In genomic region chr10:4546500-4546899, GRCh38 we compare ENCODE assay signal across 14 cellular contexts.
DNase-seq lines count a peak whose midpoint lies in the region; ATAC-seq and TF ChIP-seq lines count a peak whose summit lies in the region.
"Had no signal": no experiment of that assay in that cellular context is flagged by ENCODE, and none has a peak within 500 bp of the region (broad histone marks: within the 10 kb centered on the region; RNA-seq: fewer than 3 reads in every experiment).

No MANE protein-coding gene starts in this region.

- H3K27ac ChIP-seq in mammary epithelial cell (ENCODE audit: insufficient read depth, low read depth, low read length) (peak overlapping the region; percentile 32), prostate gland (no peak overlapping the region)
- H3K27ac ChIP-seq: KMS-11, sigmoid colon, tibial nerve had no signal

- dilution Hi-C loops in mammary epithelial cell (cut with HindIII; ENCODE audit: low sequenced_read_pairs) = loop anchor here (10.0 kb wide), 2 partner anchors 108 to 218 kb away; no protein-coding TSS in a partner anchor

- peaks cover 13% of the 10 kb centered on the region for H3K4me1 ChIP-seq in mammary epithelial cell (ENCODE audit: insufficient read depth, low read length)
- no peaks in the 10 kb centered on the region for H3K4me1 ChIP-seq in prostate gland (replicated peaks)
- H3K4me1 ChIP-seq: tibial nerve had no signal

- H3K27me3 ChIP-seq in mammary epithelial cell (ENCODE audit: insufficient read depth, low read length) = no peaks in the 10 kb centered on the region
- no peaks in the 10 kb centered on the region for H3K27me3 ChIP-seq in prostate gland (replicated peaks; ENCODE audit: insufficient read depth)
- H3K27me3 ChIP-seq: sigmoid colon, tibial nerve had no signal

- no peak overlapping the region for H3K4me2 ChIP-seq in mammary epithelial cell (ENCODE audit: insufficient read depth, low read depth, low read length)
- H3K4me2 ChIP-seq: KMS-11 had no signal

- DNase-seq in mammary epithelial cell (peak; percentile 82), MCF 10A (ENCODE audit: unreplicated experiment) (no peak), myocyte (ENCODE audit: low read depth) (peak; percentile 60), prostate gland (ENCODE audit: low spot score) (no peak), NCI-H146 (lab: John Stamatoyannopoulos, UW) (no peak)
- no peak for DNase-seq in stimulated activated naive CD8-positive, alpha-beta T cell treated with anti-CD3 and anti-CD28 coated beads, Interleukin-15, amount 100 ng/mL, for 72 hours
- DNase-seq: NCI-H774, sigmoid colon, T-cell had no signal

- H3K36me3 Mint-ChIP-seq in MCF 10A (ENCODE audit: insufficient read depth, unreplicated experiment) = peaks cover under 1% of the 10 kb centered on the region
- no peaks in the 10 kb centered on the region for H3K36me3 Mint-ChIP-seq in activated T-helper 17 cell treated with anti-CD3 and anti-CD28 coated beads, Interleukin-2, amount 50 U/mL, for 72 hours (ENCODE audit: low read depth)
- H3K36me3 Mint-ChIP-seq: CD14-positive monocyte, T-cell had no signal

- no peak overlapping the region for H3K4me3 ChIP-seq in mammary epithelial cell (replicated peaks in 1 of 3; ENCODE audit: insufficient read depth in 1 of 3, low read depth in 2 of 3, low read length in 3 of 3)
- no peak overlapping the region for H3K4me3 ChIP-seq in prostate gland
- H3K4me3 ChIP-seq: sigmoid colon, tibial nerve had no signal

- peaks cover 15% of the 10 kb centered on the region for H3K4me1 Mint-ChIP-seq in MCF 10A (ENCODE audit: insufficient read depth, unreplicated experiment)
- H3K4me1 Mint-ChIP-seq in activated T-helper 17 cell treated with anti-CD3 and anti-CD28 coated beads, Interleukin-2, amount 50 U/mL, for 72 hours = peaks cover 7% of the 10 kb centered on the region
- H3K4me1 Mint-ChIP-seq in stimulated activated naive CD8-positive, alpha-beta T cell treated with anti-CD3 and anti-CD28 coated beads, Interleukin-15, amount 100 ng/mL, for 72 hours = no peaks in the 10 kb centered on the region

- no peaks in the 10 kb centered on the region for H3K79me2 ChIP-seq in mammary epithelial cell (ENCODE audit: insufficient read depth, low read length)

- H3K27me3 Mint-ChIP-seq in MCF 10A (ENCODE audit: insufficient read depth, unreplicated experiment) = no peaks in the 10 kb centered on the region
- H3K27me3 Mint-ChIP-seq in activated T-helper 17 cell treated with anti-CD3 and anti-CD28 coated beads, Interleukin-2, amount 50 U/mL, for 72 hours = peaks cover 5% of the 10 kb centered on the region
- H3K27me3 Mint-ChIP-seq in stimulated activated naive CD8-positive, alpha-beta T cell treated with anti-CD3 and anti-CD28 coated beads, Interleukin-15, amount 100 ng/mL, for 72 hours = peaks cover 27% of the 10 kb centered on the region

- in situ Hi-C loops in mammary epithelial cell (cut with MboI; ENCODE audit: low sequenced_read_pairs in 2 of 2) = no loop called here

- no peak overlapping the region for H3K27ac Mint-ChIP-seq in MCF 10A (ENCODE audit: low read depth, unreplicated experiment)
- peak overlapping the region; percentile 29 for H3K27ac Mint-ChIP-seq in activated T-helper 17 cell treated with anti-CD3 and anti-CD28 coated beads, Interleukin-2, amount 50 U/mL, for 72 hours
- H3K27ac Mint-ChIP-seq in stimulated activated naive CD8-positive, alpha-beta T cell treated with anti-CD3 and anti-CD28 coated beads, Interleukin-15, amount 100 ng/mL, for 72 hours = no peak overlapping the region
- H3K27ac Mint-ChIP-seq: CD14-positive monocyte, T-cell had no signal

- no peak for TF ChIP-seq POLR2A in prostate gland (IDR thresholded peaks at IDR 0.05)

- H3K4me3 Mint-ChIP-seq in MCF 10A (ENCODE audit: unreplicated experiment) = no peak overlapping the region
- H3K4me3 Mint-ChIP-seq in activated T-helper 17 cell treated with anti-CD3 and anti-CD28 coated beads, Interleukin-2, amount 50 U/mL, for 72 hours = peak overlapping the region; percentile 47
- H3K4me3 Mint-ChIP-seq in stimulated activated naive CD8-positive, alpha-beta T cell treated with anti-CD3 and anti-CD28 coated beads, Interleukin-15, amount 100 ng/mL, for 72 hours = no peak overlapping the region
- H3K4me3 Mint-ChIP-seq: CD14-positive monocyte, T-cell had no signal

- POLR2A ChIA-PET in MCF 10A (lab: Yijun Ruan, JAX) = no interaction called here

- H3K9ac ChIP-seq in mammary epithelial cell (ENCODE audit: insufficient read depth, low read length) = no peak overlapping the region
- H3K9ac ChIP-seq: KMS-11 had no signal

- BruUV-seq in mammary epithelial cell (replicated peaks; lab: Mats Ljungman, UMichigan) (no TSS peak), MCF 10A (replicated peaks; lab: Mats Ljungman, UMichigan) (no TSS peak)

- H3K9me3 Mint-ChIP-seq in MCF 10A (ENCODE audit: unreplicated experiment) = peaks cover 7% of the 10 kb centered on the region
- H3K9me3 Mint-ChIP-seq in activated T-helper 17 cell treated with anti-CD3 and anti-CD28 coated beads, Interleukin-2, amount 50 U/mL, for 72 hours = peaks cover 6% of the 10 kb centered on the region
- peaks cover 0 to 1% of the 10 kb centered on the region in 2 donors for H3K9me3 Mint-ChIP-seq in stimulated activated naive CD8-positive, alpha-beta T cell treated with anti-CD3 and anti-CD28 coated beads, Interleukin-15, amount 100 ng/mL, for 72 hours
- H3K9me3 Mint-ChIP-seq: T-cell had no signal

- intact Hi-C loops in mammary epithelial cell (cut with micrococcal nuclease) = no loop called here
- intact Hi-C loops in MCF 10A (cut with micrococcal nuclease) = no loop called here
- intact Hi-C loops in prostate gland (cut with DNase I) = no loop called here

- H3K36me3 ChIP-seq in mammary epithelial cell (ENCODE audit: insufficient read depth, low read length) (no peaks in the 10 kb centered on the region), prostate gland (no peaks in the 10 kb centered on the region)
- H3K36me3 ChIP-seq: sigmoid colon, tibial nerve had no signal

- 54% methylated on average over 7 of the region's 7 CpGs for WGBS in mammary epithelial cell (ENCODE audit: low coverage, missing lambda C conversion rate)
- 78% methylated on average over 7 of the region's 7 CpGs for WGBS in prostate gland

- H3K9me3 ChIP-seq in mammary epithelial cell (replicated peaks; ENCODE audit: insufficient read depth, low read length) (no peaks in the 10 kb centered on the region), prostate gland (no peaks in the 10 kb centered on the region)
- H3K9me3 ChIP-seq: sigmoid colon had no signal

- no peaks in the 10 kb centered on the region for H4K20me1 ChIP-seq in mammary epithelial cell (ENCODE audit: insufficient read depth, low read length)

- peak; percentile 99 for ATAC-seq in activated T-helper 17 cell treated with anti-CD3 and anti-CD28 coated beads, Interleukin-2, amount 50 U/mL, for 72 hours (replicated peaks)
- ATAC-seq in stimulated activated naive CD8-positive, alpha-beta T cell treated with anti-CD3 and anti-CD28 coated beads, Interleukin-15, amount 100 ng/mL, for 72 hours = peak; percentile 85
- no peak for ATAC-seq in HG03095 (IDR thresholded peaks at IDR 0.05; ENCODE audit: unreplicated experiment)
- ATAC-seq: T-cell had no signal

- peak overlapping the region; percentile 49 for H2AFZ ChIP-seq in mammary epithelial cell (ENCODE audit: low read depth, low read length)

- TF ChIP-seq CTCF in mammary epithelial cell (conservative IDR thresholded peaks at IDR 0.05 in 1 of 2, IDR thresholded peaks at IDR 0.05 in 1 of 2; ENCODE audit: extremely low read depth in 1 of 2, insufficient read depth in 1 of 2, low read depth in 1 of 2, low read length in 2 of 2) (no peak), MCF 10A (IDR thresholded peaks at IDR 0.05; ENCODE audit: unreplicated experiment) (no peak), prostate gland (IDR thresholded peaks at IDR 0.05) (no peak)

- CTCF ChIA-PET in mammary epithelial cell (lab: Charles Lee; ENCODE audit: low non-redundant PET) (no interaction called here), MCF 10A (lab: Yijun Ruan, JAX) (no interaction called here)

Comparison
In these comparisons a context has a peak if more than half of its experiments do, and no peak if none do; other contexts are left out.
1. DNase-seq: peak in mammary epithelial cell (single experiment) and myocyte (single experiment); none in MCF 10A (single experiment), stimulated activated naive CD8-positive, alpha-beta T cell treated with anti-CD3 and anti-CD28 coated beads, Interleukin-15, amount 100 ng/mL, for 72 hours (0 of 2), prostate gland (single experiment) and NCI-H146 (single experiment).